ENCODE assay signal across 15 cellular contexts in the genomic region with DNA sequence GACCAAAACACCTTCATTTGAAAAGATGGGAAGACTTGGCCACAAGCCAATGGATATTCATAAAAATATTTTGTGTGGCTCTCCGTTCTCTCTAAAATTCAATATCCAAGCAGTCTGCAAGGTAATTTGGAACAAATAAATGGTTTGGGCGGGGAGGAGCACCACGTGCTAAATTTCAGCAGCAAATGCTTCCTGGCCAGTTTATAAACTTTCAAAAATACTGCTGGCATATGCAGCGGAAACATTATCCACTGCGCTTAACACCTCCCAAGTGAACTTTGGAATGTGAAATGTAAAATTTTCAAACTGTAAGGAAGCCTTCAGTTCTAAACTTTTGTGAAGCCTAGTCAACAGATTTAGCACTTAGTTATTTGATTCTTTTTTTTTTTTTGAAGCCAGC.
A peak's percentile ranks its signal among the peaks of the same experiment; 100 is the strongest.
DNase-seq lines count a peak whose midpoint lies in the region; ATAC-seq and TF ChIP-seq lines count a peak whose summit lies in the region.
"Had no signal": no experiment of that assay in that cellular context is flagged by ENCODE, and none has a peak within 500 bp of the region (broad histone marks: within the 10 kb centered on the region; RNA-seq: fewer than 3 reads in every experiment).

No MANE protein-coding gene starts in this region.

- H3K4me3 Mint-ChIP-seq in activated T-cell treated with anti-CD3 and anti-CD28 coated beads, Interleukin-2, amount 50 U/mL, for 24 hours = no peak overlapping the region

- H3K36me3 ChIP-seq in adipocyte (ENCODE audit: control insufficient read depth, insufficient read depth, low read length, severe bottlenecking) = peaks cover 40% of the 10 kb centered on the region
- H3K36me3 ChIP-seq in heart left ventricle = peaks cover 0 to 31% (median 7%) of the 10 kb centered on the region in 9 donors
- H3K36me3 ChIP-seq in muscle layer of colon (ENCODE audit: insufficient read depth, low read length) = peaks cover 8% of the 10 kb centered on the region
- no peaks in the 10 kb centered on the region for H3K36me3 ChIP-seq in thoracic aorta

- DNase-seq in adipocyte (ENCODE audit: low read depth) (no peak), heart left ventricle (no peak), thoracic aorta (ENCODE audit: low spot score) (no peak), NCI-H2196 (lab: John Stamatoyannopoulos, UW; ENCODE audit: unreplicated experiment) (no peak), SHP77 (lab: John Stamatoyannopoulos, UW) (no peak)
- DNase-seq in activated T-cell treated with anti-CD3 and anti-CD28 coated beads, Interleukin-2, amount 50 U/mL, for 24 hours = no peak
- DNase-seq: 8988T, Kasumi-1, NCI-H187 treated with DMSO at 0.1 percent for 48 hours, NCI-H82, SHP77 treated with DMSO at 0.1 percent for 48 hours had no signal

- H3K36me3 Mint-ChIP-seq in activated T-cell treated with anti-CD3 and anti-CD28 coated beads, Interleukin-2, amount 50 U/mL, for 24 hours (ENCODE audit: low read depth) = no peaks in the 10 kb centered on the region

- H3K27ac Mint-ChIP-seq in activated T-cell treated with anti-CD3 and anti-CD28 coated beads, Interleukin-2, amount 50 U/mL, for 24 hours = no peak overlapping the region

- H3K27ac ChIP-seq in heart left ventricle (peak overlapping the region in 9 of 12 donors; percentile 2 to 70 (median 41)), muscle layer of colon (ENCODE audit: low read depth, low read length) (peak overlapping the region; percentile 41), thoracic aorta (peak overlapping the region; percentile 62 to 72)
- H3K27ac ChIP-seq: BLaER1 treated with 17β-estradiol and CSF1 and Interleukin-3, amounts not matched to agents 10 nM and 100 nM had no signal

- ATAC-seq in heart left ventricle = no peak
- no peak for ATAC-seq in thoracic aorta (ENCODE audit: insufficient number of reproducible peaks, low FRiP score, low read depth)
- ATAC-seq in GM18498 (IDR thresholded peaks at IDR 0.05; ENCODE audit: unreplicated experiment) = no peak
- ATAC-seq: Panc1 had no signal

- no peaks in the 10 kb centered on the region for H3K27me3 ChIP-seq in adipocyte (replicated peaks; ENCODE audit: control insufficient read depth, insufficient read depth, low read length)
- H3K27me3 ChIP-seq in heart left ventricle = no peaks in the 10 kb centered on the region
- no peaks in the 10 kb centered on the region for H3K27me3 ChIP-seq in muscle layer of colon (ENCODE audit: control insufficient read depth in 1 of 2, insufficient read depth in 2 of 2, low read length in 2 of 2)
- no peaks in the 10 kb centered on the region for H3K27me3 ChIP-seq in thoracic aorta (replicated peaks; ENCODE audit: insufficient read depth)
- H3K27me3 ChIP-seq: BLaER1 treated with 17β-estradiol and CSF1 and Interleukin-3, amounts not matched to agents 10 nM and 100 nM had no signal

- intact Hi-C loops in heart left ventricle (cut with DNase I) = no loop called here

- H3K27me3 Mint-ChIP-seq in activated T-cell treated with anti-CD3 and anti-CD28 coated beads, Interleukin-2, amount 50 U/mL, for 24 hours = peaks cover 2% of the 10 kb centered on the region

- H3K9ac ChIP-seq in adipocyte (ENCODE audit: low read length) = no peak overlapping the region
- no peak overlapping the region for H3K9ac ChIP-seq in muscle layer of colon (ENCODE audit: low read length)
- H3K9ac ChIP-seq: BLaER1 treated with 17β-estradiol and CSF1 and Interleukin-3, amounts not matched to agents 10 nM and 100 nM had no signal

- no peaks in the 10 kb centered on the region for H3K4me1 Mint-ChIP-seq in activated T-cell treated with anti-CD3 and anti-CD28 coated beads, Interleukin-2, amount 50 U/mL, for 24 hours (ENCODE audit: low read depth)

- no peak for TF ChIP-seq POLR2A in heart left ventricle (IDR thresholded peaks at IDR 0.05)

- H3K4me1 ChIP-seq in adipocyte (ENCODE audit: control insufficient read depth, insufficient read depth, low read length) = peaks cover 25% of the 10 kb centered on the region
- peaks cover 0 to 57% (median 15%) of the 10 kb centered on the region in 12 donors for H3K4me1 ChIP-seq in heart left ventricle
- peaks cover 33% of the 10 kb centered on the region for H3K4me1 ChIP-seq in muscle layer of colon (ENCODE audit: insufficient read depth, low read length)
- peaks cover 21 to 58% of the 10 kb centered on the region in 2 donors for H3K4me1 ChIP-seq in thoracic aorta (ENCODE audit: control insufficient read depth in 1 of 2, low read depth in 2 of 2)

- H3K4me3 ChIP-seq in adipocyte (ENCODE audit: low read length) = peak overlapping the region; percentile 49
- no peak overlapping the region for H3K4me3 ChIP-seq in heart left ventricle
- no peak overlapping the region for H3K4me3 ChIP-seq in muscle layer of colon (ENCODE audit: low read depth in 1 of 2, low read length in 2 of 2)
- H3K4me3 ChIP-seq in thoracic aorta = peak overlapping the region; percentile 50
- H3K4me3 ChIP-seq: BLaER1 treated with 17β-estradiol and CSF1 and Interleukin-3, amounts not matched to agents 10 nM and 100 nM had no signal

- TF ChIP-seq CTCF in heart left ventricle (IDR thresholded peaks at IDR 0.05) (no peak), thoracic aorta (IDR thresholded peaks at IDR 0.05) (no peak)

- H3K9me3 ChIP-seq in adipocyte (ENCODE audit: control insufficient read depth, low read length) (no peaks in the 10 kb centered on the region), heart left ventricle (no peaks in the 10 kb centered on the region), muscle layer of colon (ENCODE audit: low read length) (no peaks in the 10 kb centered on the region), thoracic aorta (no peaks in the 10 kb centered on the region)
- H3K9me3 ChIP-seq: BLaER1 treated with 17β-estradiol and CSF1 and Interleukin-3, amounts not matched to agents 10 nM and 100 nM had no signal

- WGBS in heart left ventricle, 4 donors = 73 to 81% (median 76%) methylated on average over 5 of the region's 5 CpGs

- no peaks in the 10 kb centered on the region for H3K9me3 Mint-ChIP-seq in activated T-cell treated with anti-CD3 and anti-CD28 coated beads, Interleukin-2, amount 50 U/mL, for 24 hours

Comparison
In these comparisons a context has a peak if more than half of its experiments do, and no peak if none do; other contexts are left out.
1. H3K4me3 ChIP-seq: peak in adipocyte (single experiment) and thoracic aorta (single experiment); none in heart left ventricle (0 of 12) and muscle layer of colon (0 of 2).
2. Peak in every context shown above with its lines, with median percentiles within 50 percentile points of each other: H3K27ac ChIP-seq.